Comparison of ENCODE assay signal across 7 cellular contexts in genomic region chr6:163316866-163317495, GRCh38.
DNase-seq lines count a peak whose midpoint lies in the region; TF ChIP-seq lines count a peak whose summit lies in the region.
"Not testable (repeated sequence)": the region's sequence is repeated elsewhere in the genome, so short reads cannot be mapped to it uniquely, and the experiment has no call there.

No MANE protein-coding gene starts in this region.

- H3K4me3 ChIP-seq in dorsolateral prefrontal cortex, right atrium auricular region, neural progenitor cell, vagina: not testable (repeated sequence)

- H4K20me1 ChIP-seq in neural progenitor cell (ENCODE audit: low read depth), result not testable (repeated sequence)

- H3K27ac ChIP-seq in caudate nucleus (ENCODE audit: low read depth, low read length) (peak overlapping the region; percentile 97), dorsolateral prefrontal cortex (peak overlapping the region; percentile 50 to 100 (median 97)), substantia nigra (ENCODE audit: low read depth, low read length, poor library complexity, severe bottlenecking) (peak overlapping the region; percentile 100), temporal lobe (ENCODE audit: low read depth, low read length) (peak overlapping the region; percentile 100)
- not testable (repeated sequence) for H3K27ac ChIP-seq in right atrium auricular region, neural progenitor cell, vagina

- not testable (repeated sequence) for H2AFZ ChIP-seq in neural progenitor cell (replicated peaks)

- peak in 2 of 61 donors; percentile 24 to 64 for DNase-seq in caudate nucleus (lab: John Stamatoyannopoulos, UW)
- DNase-seq in dorsolateral prefrontal cortex; neural progenitor cell (ENCODE audit: low spot score): not testable (repeated sequence)
- peak; percentile 38 for DNase-seq in right atrium auricular region (ENCODE audit: low spot score)
- peak in 3 of 49 donors; percentile 23 to 51 (median 37) for DNase-seq in substantia nigra (lab: John Stamatoyannopoulos, UW)
- peak; percentile 54 to 74 for DNase-seq in vagina (ENCODE audit: extremely low spot score in 2 of 2)

- not testable (repeated sequence) for H3K36me3 ChIP-seq in right atrium auricular region, neural progenitor cell, vagina

- H3K4me1 ChIP-seq in right atrium auricular region, result peaks cover 0 to 27% of the 10 kb centered on the region in 2 donors
- peaks cover 16% of the 10 kb centered on the region for H3K4me1 ChIP-seq in neural progenitor cell
- not testable (repeated sequence) for H3K4me1 ChIP-seq in vagina

- not testable (repeated sequence) for TF ChIP-seq CTCF in dorsolateral prefrontal cortex (IDR thresholded peaks at IDR 0.05 in 54 of 56, conservative IDR thresholded peaks at IDR 0.05 in 2 of 56; ENCODE audit: low read depth in 1 of 56, partially characterized antibody in 56 of 56); right atrium auricular region (IDR thresholded peaks at IDR 0.05); neural progenitor cell (IDR thresholded peaks at IDR 0.05); vagina (IDR thresholded peaks at IDR 0.05)

- peak overlapping the region; percentile 38 for H3K27ac Mint-ChIP-seq in neural progenitor cell

- H3K9me3 ChIP-seq in right atrium auricular region; neural progenitor cell (ENCODE audit: low read depth); vagina: not testable (repeated sequence)

- not testable (repeated sequence) for H3K4me3 Mint-ChIP-seq in neural progenitor cell

- H3F3A ChIP-seq in neural progenitor cell (ENCODE audit: low read depth), result not testable (repeated sequence)

- H3K27me3 Mint-ChIP-seq in neural progenitor cell (ENCODE audit: insufficient read depth, low read depth), result not testable (repeated sequence)

- not testable (repeated sequence) for H3K9me3 Mint-ChIP-seq in neural progenitor cell

- H3K9ac ChIP-seq in neural progenitor cell, result not testable (repeated sequence)

- H3K27me3 ChIP-seq in dorsolateral prefrontal cortex, right atrium auricular region, neural progenitor cell, vagina: not testable (repeated sequence)

- not testable (repeated sequence) for H3K79me2 ChIP-seq in neural progenitor cell (ENCODE audit: low read depth)

- H3K4me1 Mint-ChIP-seq in neural progenitor cell, result peaks cover 25% of the 10 kb centered on the region

- not testable (repeated sequence) for H3K4me2 ChIP-seq in neural progenitor cell

- not testable (repeated sequence) for TF ChIP-seq POLR2A in vagina (IDR thresholded peaks at IDR 0.05)

- H3K36me3 Mint-ChIP-seq in neural progenitor cell, result not testable (repeated sequence)

- intact Hi-C loops in dorsolateral prefrontal cortex (cut with DNase I), result loop anchor here in 1 of 2 donors (2.0 kb wide), 1 partner anchor 32 kb away; no protein-coding TSS in a partner anchor
- intact Hi-C loops in vagina (cut with DNase I), result not testable (repeated sequence)
